Comparison of ENCODE assay signal across 18 cellular contexts in the genomic region with DNA sequence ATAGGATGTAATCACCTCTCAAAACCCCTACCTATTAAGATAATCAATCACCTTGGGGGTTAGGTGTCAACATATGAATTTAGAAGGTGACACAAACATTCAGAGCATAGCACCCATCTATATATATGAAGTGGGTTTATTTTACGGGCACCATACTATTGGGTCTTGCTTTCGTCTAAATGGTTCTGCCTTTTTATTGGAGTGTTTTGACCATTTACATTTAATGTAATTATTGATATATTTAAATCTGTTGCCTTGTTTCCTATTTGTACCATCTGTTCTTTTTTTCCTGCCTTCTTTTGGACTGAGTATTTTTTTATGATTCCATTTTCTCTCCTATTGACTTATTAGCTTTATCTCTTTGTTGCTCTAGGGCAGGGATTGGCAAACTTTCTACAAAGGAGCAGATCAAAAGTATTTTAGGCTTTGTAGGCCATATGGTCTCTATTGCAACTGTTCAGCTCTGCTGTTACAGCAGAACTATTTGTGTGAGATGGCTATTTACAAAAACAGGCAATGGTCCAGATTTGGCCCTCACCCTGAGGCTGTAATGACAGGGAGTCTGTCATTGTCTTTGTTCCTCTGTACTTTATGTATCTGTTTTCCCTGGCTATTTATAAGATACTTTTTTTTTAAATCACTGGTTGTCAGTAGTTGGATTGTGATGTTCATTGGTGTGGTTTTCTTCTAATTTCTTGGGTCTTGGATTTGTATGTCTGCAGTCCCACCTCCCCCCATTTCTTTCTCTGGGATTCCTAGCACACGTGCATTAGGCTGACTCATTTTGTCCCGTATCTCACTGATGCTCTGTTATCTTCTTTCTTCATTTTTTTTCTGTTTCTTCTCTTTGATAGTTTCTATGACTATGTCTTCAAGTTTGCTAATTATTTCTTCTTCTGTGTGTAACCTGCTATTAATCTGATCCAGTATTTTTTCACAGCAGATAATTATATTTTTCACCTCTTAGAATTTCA.
DNase-seq lines count a peak whose midpoint lies in the region; ATAC-seq and TF ChIP-seq lines count a peak whose summit lies in the region.
"Had no signal": no experiment of that assay in that cellular context is flagged by ENCODE, and none has a peak within 500 bp of the region (broad histone marks: within the 10 kb centered on the region; RNA-seq: fewer than 3 reads in every experiment).

No MANE protein-coding gene starts in this region.

- H3K9ac ChIP-seq in trophoblast cell (ENCODE audit: low read length): no peak overlapping the region
- H3K9ac ChIP-seq in PC-3 (ENCODE audit: low read length): no peak overlapping the region
- H3K9ac ChIP-seq: GM23248 had no signal

- POLR2A ChIA-PET in PC-3 (lab: Charles Lee; ENCODE audit: unreplicated experiment): no interaction called here

- H3K4me2 ChIP-seq in trophoblast cell (ENCODE audit: low read length) (no peak overlapping the region), PC-3 (ENCODE audit: low read length) (no peak overlapping the region)

- in situ Hi-C loops in G401 (cut with HindIII; ENCODE audit: low sequenced_read_pairs): no loop called here

- no CpG with 5 or more reads among the region's 4 CpGs for WGBS in trophoblast cell (ENCODE audit: extremely low coverage, insufficient coverage, insufficient read length)

- H4K91ac ChIP-seq in trophoblast cell (ENCODE audit: low read depth, low read length): no peak overlapping the region

- no peaks in the 10 kb centered on the region for H3K79me1 ChIP-seq in trophoblast cell (ENCODE audit: low read length)

- H2BK120ac ChIP-seq in trophoblast cell (ENCODE audit: insufficient read depth, low read length, poor library complexity): no peak overlapping the region

- H3K23ac ChIP-seq in trophoblast cell (ENCODE audit: low read length): no peak overlapping the region

- H3F3A ChIP-seq in PC-3 (ENCODE audit: low read length, unreplicated experiment): no peaks in the 10 kb centered on the region

- CTCF ChIA-PET in PC-3 (lab: Charles Lee): no interaction called here

- no peak for TF ChIP-seq CTCF in PC-3 (conservative IDR thresholded peaks at IDR 0.05; ENCODE audit: low read depth, low read length)

- H3K14ac ChIP-seq in trophoblast cell (ENCODE audit: low read length): no peak overlapping the region

- intact Hi-C loops in left cardiac atrium (cut with DNase I) (no loop called here), PC-3 (cut with micrococcal nuclease) (no loop called here)

- no peak overlapping the region for H4K8ac ChIP-seq in trophoblast cell (ENCODE audit: low read depth, low read length)

- no peak overlapping the region for H2AK5ac ChIP-seq in trophoblast cell (ENCODE audit: low read length)

- H3K4ac ChIP-seq in trophoblast cell (ENCODE audit: low read depth, low read length): no peak overlapping the region

- H2BK12ac ChIP-seq in trophoblast cell (ENCODE audit: low read length): no peak overlapping the region

- H3K4me1 ChIP-seq in trophoblast cell (ENCODE audit: control insufficient read depth in 1 of 2, insufficient read depth in 2 of 2, low read length in 2 of 2) (peaks cover under 1 to 4% of the 10 kb centered on the region in 2 experiments), PC-3 (ENCODE audit: insufficient read depth, low read length) (no peaks in the 10 kb centered on the region)

- H2BK5ac ChIP-seq in trophoblast cell (ENCODE audit: low read depth, low read length, poor library complexity): no peak overlapping the region

- no peak overlapping the region for H3K18ac ChIP-seq in trophoblast cell (ENCODE audit: low read length)

- no peak overlapping the region for H2AFZ ChIP-seq in trophoblast cell (ENCODE audit: insufficient read depth, low read length, poor library complexity)
- no peak overlapping the region for H2AFZ ChIP-seq in PC-3 (ENCODE audit: low read length)
- H2AFZ ChIP-seq: GM23248 had no signal

- H3K36me3 ChIP-seq in trophoblast cell (ENCODE audit: control insufficient read depth in 1 of 2, insufficient read depth in 2 of 2, low read length in 2 of 2) (peaks cover 65 to 68% of the 10 kb centered on the region in 2 experiments), PC-3 (ENCODE audit: low read depth, low read length) (no peaks in the 10 kb centered on the region)

- H3K79me2 ChIP-seq in trophoblast cell (ENCODE audit: control insufficient read depth, insufficient read depth, low read length, poor library complexity): no peaks in the 10 kb centered on the region
- H3K79me2 ChIP-seq in PC-3 (ENCODE audit: low read length): no peaks in the 10 kb centered on the region

- H3K4me3 ChIP-seq in trophoblast cell (ENCODE audit: low read depth, low read length) (no peak overlapping the region), PC-3 (ENCODE audit: low read length) (no peak overlapping the region)
- H3K4me3 ChIP-seq: GM23248, right lobe of liver had no signal

- peaks cover 5% of the 10 kb centered on the region for H3K9me3 ChIP-seq in trophoblast cell (ENCODE audit: insufficient read depth, low read depth, low read length)
- H3K9me3 ChIP-seq in PC-3 (ENCODE audit: low read length): no peaks in the 10 kb centered on the region
- H3K9me3 ChIP-seq: right lobe of liver had no signal

- no peaks in the 10 kb centered on the region for H3K9me2 ChIP-seq in PC-3 (replicated peaks; ENCODE audit: low read length)

- ATAC-seq in left cardiac atrium: no peak
- no peak for ATAC-seq in HG02840 (IDR thresholded peaks at IDR 0.05; ENCODE audit: low FRiP score, unreplicated experiment)
- ATAC-seq in HG02623 (IDR thresholded peaks at IDR 0.05; ENCODE audit: unreplicated experiment): no peak
- no peak for ATAC-seq in PC-3
- ATAC-seq: activated CD8-positive, alpha-beta memory T cell treated with anti-CD3 and anti-CD28 coated beads, Interleukin-2, amount 10 ng/mL, durations not matched to agents 7 days and 5 days; naive thymus-derived CD8-positive, alpha-beta T cell; Panc1; right lobe of liver; WTC11 had no signal

- peak; percentile 95 for DNase-seq in G401 (ENCODE audit: low spot score)
- peak in 1 of 61 donors; percentile 88 for DNase-seq in caudate nucleus (lab: John Stamatoyannopoulos, UW)
- peak; percentile 13 for DNase-seq in left cardiac atrium
- peak; percentile 60 to 74 for DNase-seq in trophoblast cell
- no peak for DNase-seq in activated CD8-positive, alpha-beta memory T cell treated with anti-CD3 and anti-CD28 coated beads for 24 hours
- DNase-seq in PC-3: no peak
- DNase-seq: activated CD8-positive, alpha-beta memory T cell treated with anti-CD3 and anti-CD28 coated beads, Interleukin-2, amount 10 ng/mL, durations not matched to agents 7 days and 5 days; GM23248; kidney glomerular epithelial cell; naive thymus-derived CD8-positive, alpha-beta T cell; NCI-H187 treated with DMSO at 0.1 percent for 48 hours; NCI-H524; right lobe of liver; stimulated activated CD4-positive, alpha-beta T cell treated with anti-CD3 and anti-CD28 coated beads, Interleukin-4, amount 100 ng/mL, for 24 hours had no signal

- H3K27ac ChIP-seq in caudate nucleus (ENCODE audit: low read depth, low read length) (peak overlapping the region; percentile 24), trophoblast cell (ENCODE audit: low read depth, low read length) (no peak overlapping the region), PC-3 (ENCODE audit: low read length) (no peak overlapping the region)
- H3K27ac ChIP-seq: GM23248, right lobe of liver had no signal

- no peaks in the 10 kb centered on the region for H3K27me3 ChIP-seq in trophoblast cell (ENCODE audit: insufficient read depth, low read length)
- no peaks in the 10 kb centered on the region for H3K27me3 ChIP-seq in PC-3 (ENCODE audit: low read length)
- H3K27me3 ChIP-seq: right lobe of liver had no signal

- no peaks in the 10 kb centered on the region for H4K20me1 ChIP-seq in PC-3 (ENCODE audit: low read length)

- BruUV-seq in PC-3 (replicated peaks; lab: Mats Ljungman, UMichigan): no TSS peak

- no peak overlapping the region for H4K12ac ChIP-seq in trophoblast cell (ENCODE audit: low read depth, low read length)

Comparison
In these comparisons a context has a peak if more than half of its experiments do, and no peak if none do; other contexts are left out.
1. DNase-seq: peak in G401 (single experiment), left cardiac atrium (single experiment) and trophoblast cell (2 of 2); none in activated CD8-positive, alpha-beta memory T cell treated with anti-CD3 and anti-CD28 coated beads for 24 hours (single experiment) and PC-3 (single experiment).